ENCODE assay signal across 8 cellular contexts in the genomic region with DNA sequence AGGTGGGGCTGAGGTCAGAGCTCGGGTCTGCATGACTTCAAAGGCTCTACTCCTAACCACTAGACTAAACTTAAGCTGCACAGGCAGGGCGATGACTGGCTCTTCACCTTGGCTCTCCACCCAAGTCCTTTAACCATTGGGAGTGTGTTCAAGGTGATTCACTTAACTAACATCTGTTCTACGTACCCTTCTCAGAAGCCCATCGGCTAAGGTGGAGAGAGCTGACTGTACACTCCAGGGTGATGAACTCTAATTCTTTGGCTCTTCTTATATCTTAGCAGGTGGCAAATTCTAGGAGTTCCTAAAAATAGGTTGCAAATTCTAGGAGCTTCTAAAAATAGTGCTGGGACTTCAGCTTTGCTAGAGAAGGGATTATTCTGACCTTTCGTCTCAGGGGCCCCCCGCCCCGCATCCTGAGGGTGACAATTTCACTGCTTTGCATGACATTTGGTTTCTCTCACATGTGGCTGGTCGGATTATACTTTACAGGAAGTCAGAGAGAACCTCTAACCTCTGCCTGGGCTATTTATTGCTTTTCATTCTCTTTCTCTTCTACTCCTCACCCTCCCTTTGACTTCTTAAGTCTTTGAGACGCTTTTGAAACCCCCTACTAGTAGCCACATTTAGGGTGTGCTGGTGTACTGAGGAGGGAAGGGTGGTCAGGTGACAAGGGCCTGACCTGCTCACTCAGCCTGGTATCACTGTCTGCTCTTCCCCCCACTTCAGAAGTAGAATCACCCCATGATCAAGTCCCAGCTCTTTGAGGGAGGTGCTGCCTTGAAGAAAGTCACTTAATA.
DNase-seq lines count a peak whose midpoint lies in the region; ATAC-seq and TF ChIP-seq lines count a peak whose summit lies in the region.

No MANE protein-coding gene starts in this region.

- no peaks in the 10 kb centered on the region for H3K36me3 ChIP-seq in BLaER1 treated with 17β-estradiol and CSF1 and Interleukin-3, amounts not matched to agents 10 nM and 100 nM

- no peaks in the 10 kb centered on the region for H4K20me1 ChIP-seq in BLaER1 treated with 17β-estradiol and CSF1 and Interleukin-3, amounts not matched to agents 10 nM and 100 nM

- DNase-seq in GM20000 (ENCODE audit: low spot score) (peak; percentile 66), OCI-M1 (lab: John Stamatoyannopoulos, UW) (no peak), C1 segment of cervical spinal cord (lab: John Stamatoyannopoulos, UW) (no peak), NCI-H226 (no peak)
- DNase-seq in activated effector memory CD4-positive, alpha-beta T cell treated with anti-CD3 and anti-CD28 coated beads, Interleukin-2, amount 50 U/mL, for 16 hours = peak; percentile 80
- DNase-seq in stimulated activated CD8-positive, alpha-beta memory T cell treated with anti-CD3 and anti-CD28 coated beads, Interleukin-7, amount 100 ng/mL, for 48 hours (ENCODE audit: extremely low read depth in 1 of 2, low read depth in 1 of 2) = peak; percentile 63 to 66

- H3K9me3 ChIP-seq in BLaER1 treated with 17β-estradiol and CSF1 and Interleukin-3, amounts not matched to agents 10 nM and 100 nM (replicated peaks in 1 of 11) = no peaks in the 10 kb centered on the region

- peak; percentile 76 for ATAC-seq in HG03521 (IDR thresholded peaks at IDR 0.05; ENCODE audit: unreplicated experiment)

- H3K27me3 ChIP-seq in BLaER1 treated with 17β-estradiol and CSF1 and Interleukin-3, amounts not matched to agents 10 nM and 100 nM = no peaks in the 10 kb centered on the region

- 0 out of 22 replicates have a peak overlapping the region, but pooled peaks of 1 of the 11 experiments have one; percentile 24 for H3K9ac ChIP-seq in BLaER1 treated with 17β-estradiol and CSF1 and Interleukin-3, amounts not matched to agents 10 nM and 100 nM

- H3K4me2 ChIP-seq in BLaER1 treated with 17β-estradiol and CSF1 and Interleukin-3, amounts not matched to agents 10 nM and 100 nM = peak overlapping the region; percentile 13 to 65 (median 43); a peak in 20 of 22 replicates

- H3K27ac ChIP-seq in BLaER1 treated with 17β-estradiol and CSF1 and Interleukin-3, amounts not matched to agents 10 nM and 100 nM = no peak overlapping the region

- no peak for TF ChIP-seq CTCF in GM20000 (IDR thresholded peaks at IDR 0.05; ENCODE audit: extremely low read depth, missing control alignments)

- no peak overlapping the region for H3K4me3 ChIP-seq in BLaER1 treated with 17β-estradiol and CSF1 and Interleukin-3, amounts not matched to agents 10 nM and 100 nM

- peaks cover 15 to 26% (median 23%) of the 10 kb centered on the region in 10 experiments for H3K4me1 ChIP-seq in BLaER1 treated with 17β-estradiol and CSF1 and Interleukin-3, amounts not matched to agents 10 nM and 100 nM

Comparison
In these comparisons a context has a peak if more than half of its experiments do, and no peak if none do; other contexts are left out.
1. DNase-seq: peak in GM20000 (single experiment), activated effector memory CD4-positive, alpha-beta T cell treated with anti-CD3 and anti-CD28 coated beads, Interleukin-2, amount 50 U/mL, for 16 hours (single experiment) and stimulated activated CD8-positive, alpha-beta memory T cell treated with anti-CD3 and anti-CD28 coated beads, Interleukin-7, amount 100 ng/mL, for 48 hours (2 of 2); none in OCI-M1 (single experiment), C1 segment of cervical spinal cord (0 of 14) and NCI-H226 (single experiment).